13 cellular contexts compared by ENCODE assay signal in the genomic region with DNA sequence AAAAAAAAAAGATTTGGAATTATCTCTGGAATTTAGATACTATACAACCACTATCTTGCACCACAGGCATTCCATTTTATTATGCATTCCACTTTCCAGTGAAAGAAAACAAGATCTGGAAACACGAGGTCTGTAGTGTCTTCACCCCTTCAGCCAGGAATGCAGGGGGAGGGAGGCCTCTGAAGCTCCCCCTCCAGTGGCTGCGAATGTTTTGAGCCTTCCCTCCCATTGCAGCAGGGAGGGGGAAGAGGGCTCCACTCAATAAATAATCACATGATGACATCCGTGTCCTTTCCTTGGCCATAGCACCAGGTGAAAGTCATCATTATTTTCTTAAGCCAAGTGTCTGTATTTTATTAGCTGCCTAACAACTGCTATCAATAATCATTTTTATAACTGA. TPM values are rescaled to one million over a fixed set of nuclear protein-coding genes. Genes with fewer than 3 reads are reported as not detected.
DNase-seq lines count a peak whose midpoint lies in the region; ATAC-seq and TF ChIP-seq lines count a peak whose summit lies in the region.
"Had no signal": no experiment of that assay in that cellular context is flagged by ENCODE, and none has a peak within 500 bp of the region (broad histone marks: within the 10 kb centered on the region; RNA-seq: fewer than 3 reads in every experiment).

No MANE protein-coding gene starts in this region.

- H3K4me1 ChIP-seq in neuronal stem cell (ENCODE audit: control insufficient read depth in 2 of 2, insufficient read depth in 1 of 2, low read depth in 1 of 2, low read length in 2 of 2): peaks cover 18 to 24% of the 10 kb centered on the region in 2 donors
- H3K4me1 ChIP-seq: transverse colon had no signal

- no peak overlapping the region for H2BK5ac ChIP-seq in neuronal stem cell (ENCODE audit: low read length)

- ATAC-seq in HG03280 (IDR thresholded peaks at IDR 0.05; ENCODE audit: unreplicated experiment): no peak
- ATAC-seq in GM21447 (IDR thresholded peaks at IDR 0.05; ENCODE audit: unreplicated experiment): no peak
- ATAC-seq: activated T-cell treated with anti-CD3 and anti-CD28 coated beads, Interleukin-2, amount 50 U/mL, for 72 hours had no signal

- no peak overlapping the region for H3K4ac ChIP-seq in neuronal stem cell (ENCODE audit: low read length)

- no peak overlapping the region for H2BK15ac ChIP-seq in neuronal stem cell (ENCODE audit: low read length)

- H4K91ac ChIP-seq in neuronal stem cell (ENCODE audit: low read depth, low read length, poor library complexity): no peak overlapping the region

- H3K36me3 ChIP-seq in neuronal stem cell (replicated peaks in 1 of 2; ENCODE audit: control insufficient read depth in 2 of 2, insufficient read depth in 2 of 2, low read length in 2 of 2): peaks cover 0 to 2% of the 10 kb centered on the region in 2 donors
- H3K36me3 ChIP-seq: transverse colon, WERI-Rb-1 had no signal

- no peak overlapping the region for H3K18ac ChIP-seq in neuronal stem cell (ENCODE audit: low read length)

- no peak overlapping the region for H2BK120ac ChIP-seq in neuronal stem cell (ENCODE audit: low read depth, low read length)

- TF ChIP-seq CTCF in fibroblast of pulmonary artery (IDR thresholded peaks at IDR 0.05; ENCODE audit: low read length, missing control alignments): no peak

- no peak overlapping the region for H3K9ac ChIP-seq in neuronal stem cell (ENCODE audit: low read depth, low read length, poor library complexity)

- no peaks in the 10 kb centered on the region for H3K79me1 ChIP-seq in neuronal stem cell (ENCODE audit: low read depth, low read length)

- H2AFZ ChIP-seq in neuronal stem cell (ENCODE audit: low read length): peak overlapping the region; percentile 54

- no peak overlapping the region for H3K4me2 ChIP-seq in neuronal stem cell (ENCODE audit: insufficient read depth, low read length, poor library complexity, severe bottlenecking)

- peaks cover 4 to 36% of the 10 kb centered on the region in 2 donors for H3K9me3 ChIP-seq in neuronal stem cell (replicated peaks in 1 of 2; ENCODE audit: control insufficient read depth in 2 of 2, insufficient read depth in 1 of 2, low read depth in 1 of 2, low read length in 2 of 2)

- no peaks in the 10 kb centered on the region for H3K27me3 ChIP-seq in neuronal stem cell (ENCODE audit: control insufficient read depth in 3 of 3, insufficient read depth in 3 of 3, low read depth in 1 of 3, low read length in 3 of 3)
- H3K27me3 ChIP-seq: transverse colon had no signal

- H3K23ac ChIP-seq in neuronal stem cell (ENCODE audit: low read depth, low read length, poor library complexity): no peak overlapping the region

- peak; percentile 79 for DNase-seq in AG08396 (ENCODE audit: low spot score)
- peak; percentile 91 for DNase-seq in NCI-H226
- peak; percentile 91 for DNase-seq in fibroblast of pulmonary artery (ENCODE audit: low read depth)
- no peak for DNase-seq in neuronal stem cell (ENCODE audit: low spot score)
- DNase-seq in HPDE6-E6E7 (ENCODE audit: extremely low spot score): no peak
- DNase-seq in stimulated activated naive CD4-positive, alpha-beta T cell treated with Interleukin-2 at 50 U/mL for 16 hours (lab: John Stamatoyannopoulos, UW): no peak
- DNase-seq: activated T-cell treated with anti-CD3 and anti-CD28 coated beads, Interleukin-2, amount 50 U/mL, for 72 hours; NCI-H2029; transverse colon; WERI-Rb-1 had no signal

- no peak overlapping the region for H3K27ac ChIP-seq in neuronal stem cell (replicated peaks; ENCODE audit: low read length)
- H3K27ac ChIP-seq: transverse colon, WERI-Rb-1 had no signal

- H4K8ac ChIP-seq in neuronal stem cell (ENCODE audit: low read depth, low read length): no peak overlapping the region

- no peak overlapping the region for H2AK5ac ChIP-seq in neuronal stem cell (ENCODE audit: low read depth, low read length)

- no peak overlapping the region for H3K14ac ChIP-seq in neuronal stem cell (ENCODE audit: low read length)

- WGBS in neuronal stem cell (ENCODE audit: extremely low coverage in 2 of 2, insufficient read length in 2 of 2, insufficient replicate concordance in 1 of 2), 2 donors: no CpG with 5 or more reads among the region's 3 CpGs

- no peak overlapping the region for H3K4me3 ChIP-seq in fibroblast of pulmonary artery (replicated peaks; ENCODE audit: low read depth, low read length)
- no peak overlapping the region for H3K4me3 ChIP-seq in neuronal stem cell (ENCODE audit: low read length in 2 of 2)
- H3K4me3 ChIP-seq: transverse colon had no signal

- no peak overlapping the region for H2BK12ac ChIP-seq in neuronal stem cell (ENCODE audit: low read length)

RNA-seq across cellular contexts. Expression of gene ALPK2, which starts 38.7 kb away (rescaled TPM):
- polyA plus RNA-seq in neuronal stem cell (2013, experiment 1 of 2): 0.28 TPM
- 0.21 TPM for polyA plus RNA-seq in neuronal stem cell (2013, experiment 2 of 2)
- polyA plus RNA-seq: neural cell had no signal

Comparison
In these comparisons a context has a peak if more than half of its experiments do, and no peak if none do; other contexts are left out.
1. DNase-seq: peak in AG08396 (single experiment), NCI-H226 (single experiment) and fibroblast of pulmonary artery (single experiment); none in neuronal stem cell (single experiment), HPDE6-E6E7 (single experiment) and stimulated activated naive CD4-positive, alpha-beta T cell treated with Interleukin-2 at 50 U/mL for 16 hours (single experiment).